ENCODE assay signal across 15 cellular contexts in the genomic region with DNA sequence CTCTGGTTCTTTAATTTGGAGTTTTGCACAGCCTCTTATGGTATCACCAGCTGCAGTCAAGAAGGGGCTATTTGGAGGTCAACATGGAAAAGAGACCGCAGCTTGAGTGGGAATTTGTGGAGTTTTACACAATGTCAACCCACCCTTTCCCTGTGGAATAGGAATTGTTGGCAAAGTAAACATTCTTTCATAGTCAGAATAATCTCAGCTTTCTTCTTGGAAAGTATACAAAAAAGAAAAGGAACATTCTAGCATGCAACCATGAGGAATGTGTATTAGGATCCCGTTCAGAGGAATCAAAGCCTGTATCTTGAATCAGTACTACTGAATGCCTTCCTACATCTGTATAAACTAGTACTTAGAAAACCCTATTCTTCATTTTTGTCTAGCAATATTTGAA.
DNase-seq lines count a peak whose midpoint lies in the region; ATAC-seq and TF ChIP-seq lines count a peak whose summit lies in the region.
"Had no signal": no experiment of that assay in that cellular context is flagged by ENCODE, and none has a peak within 500 bp of the region (broad histone marks: within the 10 kb centered on the region; RNA-seq: fewer than 3 reads in every experiment).

No MANE protein-coding gene starts in this region.

- no peaks in the 10 kb centered on the region for H3K9me3 ChIP-seq in adipocyte (ENCODE audit: control insufficient read depth, low read length)
- H3K9me3 ChIP-seq in gastroesophageal sphincter, result no peaks in the 10 kb centered on the region
- H3K9me3 ChIP-seq: BLaER1 treated with 17β-estradiol and CSF1 and Interleukin-3, amounts not matched to agents 10 nM and 100 nM had no signal

- no peak overlapping the region for H3K4me3 ChIP-seq in AG09309 (ENCODE audit: control insufficient read depth, low read depth, low read length)
- H3K4me3 ChIP-seq in adipocyte (ENCODE audit: low read length), result peak overlapping the region; percentile 47
- no peak overlapping the region for H3K4me3 ChIP-seq in gastroesophageal sphincter
- H3K4me3 ChIP-seq: BLaER1 treated with 17β-estradiol and CSF1 and Interleukin-3, amounts not matched to agents 10 nM and 100 nM had no signal

- no peak for TF ChIP-seq EP300 in gastroesophageal sphincter (IDR thresholded peaks at IDR 0.05)

- peak overlapping the region; percentile 67 for H3K9ac ChIP-seq in adipocyte (ENCODE audit: low read length)
- H3K9ac ChIP-seq: BLaER1 treated with 17β-estradiol and CSF1 and Interleukin-3, amounts not matched to agents 10 nM and 100 nM had no signal

- H3K27me3 ChIP-seq in adipocyte (replicated peaks; ENCODE audit: control insufficient read depth, insufficient read depth, low read length), result no peaks in the 10 kb centered on the region
- no peaks in the 10 kb centered on the region for H3K27me3 ChIP-seq in gastroesophageal sphincter
- H3K27me3 ChIP-seq: BLaER1 treated with 17β-estradiol and CSF1 and Interleukin-3, amounts not matched to agents 10 nM and 100 nM had no signal

- H3K27ac ChIP-seq in gastroesophageal sphincter, result peak overlapping the region in 3 of 4 donors; percentile 47 to 68 (median 63)
- H3K27ac ChIP-seq: BLaER1 treated with 17β-estradiol and CSF1 and Interleukin-3, amounts not matched to agents 10 nM and 100 nM had no signal

- no peak for TF ChIP-seq POLR2A in gastroesophageal sphincter (IDR thresholded peaks at IDR 0.05)

- DNase-seq in AG09309 (ENCODE audit: low read depth) (peak; percentile 42), adipocyte (ENCODE audit: low read depth) (peak; percentile 84), sciatic nerve (ENCODE audit: low spot score) (no peak), HuH-7.5 (ENCODE audit: low spot score) (no peak), NCI-H69 (lab: John Stamatoyannopoulos, UW) (no peak), NCI-H1417 (lab: John Stamatoyannopoulos, UW) (no peak)
- DNase-seq: foreskin melanocyte; natural killer cell; NCI-H1436 treated with DMSO at 0.1 percent for 48 hours; NCI-H524 treated with DMSO at 0.1 percent for 48 hours; stimulated activated CD4-positive, alpha-beta T cell treated with anti-CD3 and anti-CD28 coated beads, Interleukin-15, amount 100 ng/mL, for 24 hours; T-helper 9 cell had no signal

- TF ChIP-seq CTCF in AG09309 (IDR thresholded peaks at IDR 0.05; ENCODE audit: control insufficient read depth, insufficient read depth, low read depth, low read length, missing control alignments) (no peak), gastroesophageal sphincter (IDR thresholded peaks at IDR 0.05) (no peak)

- H3K36me3 ChIP-seq in adipocyte (ENCODE audit: control insufficient read depth, insufficient read depth, low read length, severe bottlenecking) (no peaks in the 10 kb centered on the region), gastroesophageal sphincter (no peaks in the 10 kb centered on the region)
- H3K36me3 ChIP-seq: BLaER1 treated with 17β-estradiol and CSF1 and Interleukin-3, amounts not matched to agents 10 nM and 100 nM had no signal

- ATAC-seq in gastroesophageal sphincter, result peak; percentile 74
- peak; percentile 77 for ATAC-seq in sciatic nerve
- no peak for ATAC-seq in GM19324 (IDR thresholded peaks at IDR 0.05; ENCODE audit: low FRiP score, unreplicated experiment)
- ATAC-seq: natural killer cell had no signal

- intact Hi-C loops in sciatic nerve (cut with DNase I), result no loop called here

- peaks cover 41% of the 10 kb centered on the region for H3K4me1 ChIP-seq in adipocyte (ENCODE audit: control insufficient read depth, insufficient read depth, low read length)
- peaks cover 7 to 38% (median 8%) of the 10 kb centered on the region in 3 donors for H3K4me1 ChIP-seq in gastroesophageal sphincter
- H3K4me1 ChIP-seq: BLaER1 treated with 17β-estradiol and CSF1 and Interleukin-3, amounts not matched to agents 10 nM and 100 nM had no signal

- 0 to 27% methylated on average over 2 of the region's 2 CpGs for WGBS in gastroesophageal sphincter (ENCODE audit: low coverage in 1 of 2), 2 donors

Comparison
In these comparisons a context has a peak if more than half of its experiments do, and no peak if none do; other contexts are left out.
1. DNase-seq: peak in AG09309 (single experiment) and adipocyte (single experiment); none in sciatic nerve (single experiment), HuH-7.5 (single experiment), NCI-H69 (single experiment) and NCI-H1417 (0 of 3).